In genomic region chr2:146817613-146818012, GRCh38 we compare ENCODE assay signal across 24 cellular contexts.
DNase-seq lines count a peak whose midpoint lies in the region; ATAC-seq and TF ChIP-seq lines count a peak whose summit lies in the region.
"Had no signal": no experiment of that assay in that cellular context is flagged by ENCODE, and none has a peak within 500 bp of the region (broad histone marks: within the 10 kb centered on the region; RNA-seq: fewer than 3 reads in every experiment).

No MANE protein-coding gene starts in this region.

- no peak overlapping the region for H2AFZ ChIP-seq in neuronal stem cell (ENCODE audit: low read length)

- 38% methylated on average over 1 of the region's 1 CpG; no CpG with 5 or more reads in 1 of the 2 experiments for WGBS in endodermal cell (ENCODE audit: insufficient coverage in 1 of 2, insufficient read length in 1 of 2), 2 experiments
- no CpG with 5 or more reads among the region's 1 CpG for WGBS in mesendoderm (ENCODE audit: extremely low coverage, insufficient coverage, low lambda C conversion rate)
- no CpG with 5 or more reads among the region's 1 CpG for WGBS in neuronal stem cell (ENCODE audit: extremely low coverage in 2 of 2, insufficient read length in 2 of 2, insufficient replicate concordance in 1 of 2), 2 donors

- no peak overlapping the region for H3K56ac ChIP-seq in mesendoderm (ENCODE audit: low read length)

- no peaks in the 10 kb centered on the region for H3K36me3 Mint-ChIP-seq in endodermal cell (ENCODE audit: low read depth)
- H3K36me3 Mint-ChIP-seq: activated naive CD8-positive, alpha-beta T cell treated with anti-CD3 and anti-CD28 coated beads, Interleukin-2, amount 10 ng/mL, durations not matched to agents 7 days and 5 days; brain; immature natural killer cell had no signal

- no peaks in the 10 kb centered on the region for H3K79me2 ChIP-seq in mesendoderm (ENCODE audit: control insufficient read depth, insufficient read depth, low read length)

- H3K4me1 Mint-ChIP-seq in endodermal cell, result peaks cover 21% of the 10 kb centered on the region
- H3K4me1 Mint-ChIP-seq: activated naive CD8-positive, alpha-beta T cell treated with anti-CD3 and anti-CD28 coated beads, Interleukin-2, amount 10 ng/mL, durations not matched to agents 7 days and 5 days; immature natural killer cell; nephron progenitor cell had no signal

- peaks cover 8% of the 10 kb centered on the region for H3K4me1 ChIP-seq in endodermal cell (ENCODE audit: control insufficient read depth, insufficient read depth, low read length)
- H3K4me1 ChIP-seq in mesendoderm (ENCODE audit: control insufficient read depth, low read depth, low read length), result no peaks in the 10 kb centered on the region
- no peaks in the 10 kb centered on the region for H3K4me1 ChIP-seq in neuronal stem cell (ENCODE audit: control insufficient read depth in 2 of 2, insufficient read depth in 1 of 2, low read depth in 1 of 2, low read length in 2 of 2)
- H3K4me1 ChIP-seq: left lung, prostate gland, upper lobe of right lung had no signal

- no peak overlapping the region for H4K5ac ChIP-seq in mesendoderm (ENCODE audit: low read length)

- H3K18ac ChIP-seq in mesendoderm (ENCODE audit: low read length) (no peak overlapping the region), neuronal stem cell (ENCODE audit: low read length) (no peak overlapping the region)

- H2BK5ac ChIP-seq in mesendoderm (ENCODE audit: low read length) (no peak overlapping the region), neuronal stem cell (ENCODE audit: low read length) (no peak overlapping the region)

- H2AK5ac ChIP-seq in mesendoderm (ENCODE audit: low read length) (no peak overlapping the region), neuronal stem cell (ENCODE audit: low read depth, low read length) (no peak overlapping the region)

- H3K27ac Mint-ChIP-seq in endodermal cell, result peak overlapping the region; percentile 7
- H3K27ac Mint-ChIP-seq: activated naive CD8-positive, alpha-beta T cell treated with anti-CD3 and anti-CD28 coated beads, Interleukin-2, amount 10 ng/mL, durations not matched to agents 7 days and 5 days; immature natural killer cell; nephron progenitor cell had no signal

- H3K4ac ChIP-seq in mesendoderm (ENCODE audit: low read depth, low read length) (no peak overlapping the region), neuronal stem cell (ENCODE audit: low read length) (no peak overlapping the region)

- H4K8ac ChIP-seq in mesendoderm (ENCODE audit: low read depth, low read length) (no peak overlapping the region), neuronal stem cell (ENCODE audit: low read depth, low read length) (no peak overlapping the region)

- H3K4me2 ChIP-seq in mesendoderm (ENCODE audit: low read length) (no peak overlapping the region), neuronal stem cell (ENCODE audit: insufficient read depth, low read length, poor library complexity, severe bottlenecking) (no peak overlapping the region)

- in situ Hi-C loops in ACHN (cut with HindIII; ENCODE audit: low pct_ligation_motif_present, low pct_unique_long_range_greater_than_20kb, low sequenced_read_pairs), result no loop called here

- no peak for ATAC-seq in HG03565 (IDR thresholded peaks at IDR 0.05; ENCODE audit: unreplicated experiment)
- ATAC-seq: left lung, mucosa of descending colon, SK-N-SH treated with all-trans-retinoic acid at 6 μM for 48 hours, upper lobe of right lung had no signal

- H3K4me3 ChIP-seq in endodermal cell (ENCODE audit: low read length) (no peak overlapping the region), mesendoderm (ENCODE audit: low read length) (no peak overlapping the region), neuronal stem cell (ENCODE audit: low read length in 2 of 2) (no peak overlapping the region)
- H3K4me3 ChIP-seq: coronary artery, left lung, mucosa of descending colon, prostate gland, upper lobe of right lung had no signal

- no peak overlapping the region for H3K14ac ChIP-seq in neuronal stem cell (ENCODE audit: low read length)

- no peaks in the 10 kb centered on the region for H3K36me3 ChIP-seq in endodermal cell (ENCODE audit: control insufficient read depth, insufficient read depth, low read length)
- H3K36me3 ChIP-seq in mesendoderm (ENCODE audit: control insufficient read depth, insufficient read depth, low read length), result no peaks in the 10 kb centered on the region
- H3K36me3 ChIP-seq in neuronal stem cell (replicated peaks in 1 of 2; ENCODE audit: control insufficient read depth in 2 of 2, insufficient read depth in 2 of 2, low read length in 2 of 2), result no peaks in the 10 kb centered on the region
- H3K36me3 ChIP-seq: left lung, prostate gland, upper lobe of right lung had no signal

- H3K4me3 Mint-ChIP-seq in endodermal cell, result no peak overlapping the region
- H3K4me3 Mint-ChIP-seq: activated naive CD8-positive, alpha-beta T cell treated with anti-CD3 and anti-CD28 coated beads, Interleukin-2, amount 10 ng/mL, durations not matched to agents 7 days and 5 days; brain; immature natural killer cell; nephron progenitor cell had no signal

- H3K9ac ChIP-seq in endodermal cell (ENCODE audit: extremely low read depth, low read length, poor library complexity, severe bottlenecking) (no peak overlapping the region), mesendoderm (ENCODE audit: low read length) (no peak overlapping the region), neuronal stem cell (ENCODE audit: low read depth, low read length, poor library complexity) (no peak overlapping the region)

- DNase-seq in NCI-H2171 treated with DMSO at 0.1 percent for 48 hours (lab: John Stamatoyannopoulos, UW) (peak; percentile 5), NCI-H2171 (lab: John Stamatoyannopoulos, UW) (no peak), NCI-H82 treated with DMSO at 0.1 percent for 48 hours (lab: John Stamatoyannopoulos, UW; ENCODE audit: unreplicated experiment) (peak; percentile 81), endodermal cell (no peak), mesendoderm (peak; percentile 29), ACHN (no peak), neuronal stem cell (ENCODE audit: low spot score) (no peak)
- DNase-seq: activated CD4-positive, alpha-beta T cell treated with anti-CD3 and anti-CD28 coated beads, Interleukin-2, amount 50 U/mL, for 48 hours; activated naive CD8-positive, alpha-beta T cell treated with anti-CD3 and anti-CD28 coated beads, Interleukin-2, amount 10 ng/mL, durations not matched to agents 7 days and 5 days; DMS79 treated with DMSO at 0.1 percent for 48 hours; immature natural killer cell; left lung; mucosa of descending colon; NCI-H446; nephron progenitor cell; RPMI8226; substantia nigra; upper lobe of right lung had no signal

- H2BK15ac ChIP-seq in mesendoderm (replicated peaks; ENCODE audit: low read depth), result no peak overlapping the region
- no peak overlapping the region for H2BK15ac ChIP-seq in neuronal stem cell (ENCODE audit: low read length)

- H3K27ac ChIP-seq in endodermal cell (ENCODE audit: low read depth, low read length) (no peak overlapping the region), mesendoderm (ENCODE audit: low read depth, low read length) (no peak overlapping the region), neuronal stem cell (replicated peaks; ENCODE audit: low read length) (no peak overlapping the region)
- H3K27ac ChIP-seq: coronary artery, left lung, prostate gland, upper lobe of right lung, VCaP had no signal

- H3K27me3 ChIP-seq in endodermal cell (ENCODE audit: control insufficient read depth, insufficient read depth, low read length, poor library complexity, severe bottlenecking) (no peaks in the 10 kb centered on the region), mesendoderm (ENCODE audit: insufficient read depth, low read length, poor library complexity) (no peaks in the 10 kb centered on the region), neuronal stem cell (ENCODE audit: control insufficient read depth in 3 of 3, insufficient read depth in 3 of 3, low read depth in 1 of 3, low read length in 3 of 3) (no peaks in the 10 kb centered on the region)
- H3K27me3 ChIP-seq: left lung, upper lobe of right lung had no signal

- H3K9me3 ChIP-seq in endodermal cell (ENCODE audit: control insufficient read depth, low read length) (peaks cover 18% of the 10 kb centered on the region), neuronal stem cell (replicated peaks in 1 of 2; ENCODE audit: control insufficient read depth in 2 of 2, insufficient read depth in 1 of 2, low read depth in 1 of 2, low read length in 2 of 2) (no peaks in the 10 kb centered on the region)
- H3K9me3 ChIP-seq: mucosa of descending colon, prostate gland, upper lobe of right lung had no signal

- H4K91ac ChIP-seq in neuronal stem cell (ENCODE audit: low read depth, low read length, poor library complexity), result no peak overlapping the region

- no peak overlapping the region for H2BK12ac ChIP-seq in neuronal stem cell (ENCODE audit: low read length)

- H3K9me3 Mint-ChIP-seq in endodermal cell, result peaks cover 17% of the 10 kb centered on the region
- H3K9me3 Mint-ChIP-seq: activated naive CD8-positive, alpha-beta T cell treated with anti-CD3 and anti-CD28 coated beads, Interleukin-2, amount 10 ng/mL, durations not matched to agents 7 days and 5 days had no signal

- H3K23ac ChIP-seq in mesendoderm (ENCODE audit: low read length), result no peak overlapping the region
- H3K23ac ChIP-seq in neuronal stem cell (ENCODE audit: low read depth, low read length, poor library complexity), result no peak overlapping the region

- H3K27me3 Mint-ChIP-seq in endodermal cell (ENCODE audit: insufficient read depth), result no peaks in the 10 kb centered on the region
- H3K27me3 Mint-ChIP-seq: activated naive CD8-positive, alpha-beta T cell treated with anti-CD3 and anti-CD28 coated beads, Interleukin-2, amount 10 ng/mL, durations not matched to agents 7 days and 5 days; brain had no signal

- no peak overlapping the region for H2BK120ac ChIP-seq in mesendoderm (ENCODE audit: low read depth, low read length)
- H2BK120ac ChIP-seq in neuronal stem cell (ENCODE audit: low read depth, low read length), result no peak overlapping the region

- no peak for TF ChIP-seq CTCF in endodermal cell (conservative IDR thresholded peaks at IDR 0.05)

- H3K79me1 ChIP-seq in mesendoderm (ENCODE audit: low read length) (no peaks in the 10 kb centered on the region), neuronal stem cell (ENCODE audit: low read depth, low read length) (no peaks in the 10 kb centered on the region)

Comparison
In these comparisons a context has a peak if more than half of its experiments do, and no peak if none do; other contexts are left out.
1. DNase-seq: peak in NCI-H2171 treated with DMSO at 0.1 percent for 48 hours (single experiment), NCI-H82 treated with DMSO at 0.1 percent for 48 hours (single experiment) and mesendoderm (single experiment); none in NCI-H2171 (single experiment), endodermal cell (single experiment), ACHN (single experiment) and neuronal stem cell (single experiment).